In genomic region chr15:40098489-40099261, GRCh38 we compare ENCODE assay signal across 8 cellular contexts. TPM values are rescaled to one million over a fixed set of nuclear protein-coding genes. Genes with fewer than 3 reads are reported as not detected.
A peak's percentile ranks its signal among the peaks of the same experiment; 100 is the strongest.
DNase-seq lines count a peak whose midpoint lies in the region; ATAC-seq and TF ChIP-seq lines count a peak whose summit lies in the region.

No MANE protein-coding gene starts in this region.

- no peaks in the 10 kb centered on the region for H3K9me3 ChIP-seq in NT2/D1 (ENCODE audit: insufficient read depth, low read length)
- no peaks in the 10 kb centered on the region for H3K9me3 ChIP-seq in esophagus muscularis mucosa

- H3K4me1 ChIP-seq in NT2/D1 (ENCODE audit: insufficient read depth, insufficient read length) (peaks cover 16% of the 10 kb centered on the region), esophagus muscularis mucosa (peaks cover 93 to 99% (median 98%) of the 10 kb centered on the region in 4 donors)

- peaks cover 18 to 25% of the 10 kb centered on the region in 2 donors for H3K4me1 Mint-ChIP-seq in natural killer cell treated with Interleukin-12 subunit alpha and Interleukin-12 subunit beta and Interleukin-15 and Interleukin-18, amount 100 ng/mL, for 72 hours (ENCODE audit: low read depth in 2 of 2)

- H3K27me3 ChIP-seq in NT2/D1 (ENCODE audit: insufficient read depth, insufficient read length) (no peaks in the 10 kb centered on the region), esophagus muscularis mucosa (no peaks in the 10 kb centered on the region)

- peak; percentile 69 for DNase-seq in DMS153 (lab: John Stamatoyannopoulos, UW)
- DNase-seq in HT1080 (ENCODE audit: low read depth): peak; percentile 95
- no peak for DNase-seq in NT2/D1 (ENCODE audit: low read depth, low spot score)
- DNase-seq in activated T-cell treated with anti-CD3 and anti-CD28 coated beads for 4 hours: peak; percentile 46
- DNase-seq in esophagus muscularis mucosa (ENCODE audit: extremely low spot score): no peak
- DNase-seq in natural killer cell treated with Interleukin-12 subunit alpha and Interleukin-12 subunit beta and Interleukin-15 and Interleukin-18, amount 100 ng/mL, for 72 hours (ENCODE audit: low spot score): no peak
- DNase-seq in stromal cell of bone marrow (ENCODE audit: low read depth): peak; percentile 84

- ATAC-seq in GM21515 (IDR thresholded peaks at IDR 0.05; ENCODE audit: unreplicated experiment): peak; percentile 71
- ATAC-seq in natural killer cell treated with Interleukin-12 subunit alpha and Interleukin-12 subunit beta and Interleukin-15 and Interleukin-18, amount 100 ng/mL, for 72 hours: peak; percentile 87 to 95

- H3K4me3 Mint-ChIP-seq in natural killer cell treated with Interleukin-12 subunit alpha and Interleukin-12 subunit beta and Interleukin-15 and Interleukin-18, amount 100 ng/mL, for 72 hours: peak overlapping the region; percentile 58

- H3K4me3 ChIP-seq in NT2/D1 (ENCODE audit: insufficient read length, low read depth): no peak overlapping the region
- peak overlapping the region in 3 of 4 donors; percentile 20 to 36 (median 32) for H3K4me3 ChIP-seq in esophagus muscularis mucosa

- no peak for TF ChIP-seq EP300 in esophagus muscularis mucosa (IDR thresholded peaks at IDR 0.05)

- TF ChIP-seq CTCF in esophagus muscularis mucosa (IDR thresholded peaks at IDR 0.05): no peak

- peaks cover 0 to 3% of the 10 kb centered on the region in 2 donors for H3K27me3 Mint-ChIP-seq in natural killer cell treated with Interleukin-12 subunit alpha and Interleukin-12 subunit beta and Interleukin-15 and Interleukin-18, amount 100 ng/mL, for 72 hours

- peak overlapping the region; percentile 13 for H3K9ac ChIP-seq in NT2/D1 (ENCODE audit: insufficient read length, low read depth)

- TF ChIP-seq POLR2A in esophagus muscularis mucosa (IDR thresholded peaks at IDR 0.05; ENCODE audit: low read depth): no peak

- H3K27ac ChIP-seq in esophagus muscularis mucosa (replicated peaks in 1 of 4): peak overlapping the region; percentile 83 to 88 (median 85)

- no peaks in the 10 kb centered on the region for H3K9me3 Mint-ChIP-seq in natural killer cell treated with Interleukin-12 subunit alpha and Interleukin-12 subunit beta and Interleukin-15 and Interleukin-18, amount 100 ng/mL, for 72 hours

- intact Hi-C loops in esophagus muscularis mucosa (cut with DNase I): no loop called here

- 7% methylated on average over 10 of the region's 12 CpGs for WGBS in esophagus muscularis mucosa

- H3K27ac Mint-ChIP-seq in natural killer cell treated with Interleukin-12 subunit alpha and Interleukin-12 subunit beta and Interleukin-15 and Interleukin-18, amount 100 ng/mL, for 72 hours: peak overlapping the region; percentile 65 to 71

- peaks cover 14% of the 10 kb centered on the region for H3K36me3 ChIP-seq in NT2/D1 (ENCODE audit: insufficient read depth, insufficient read length, low read length)
- H3K36me3 ChIP-seq in esophagus muscularis mucosa: no peaks in the 10 kb centered on the region

- no peaks in the 10 kb centered on the region for H3K36me3 Mint-ChIP-seq in natural killer cell treated with Interleukin-12 subunit alpha and Interleukin-12 subunit beta and Interleukin-15 and Interleukin-18, amount 100 ng/mL, for 72 hours

RNA-seq across cellular contexts. Expression of gene BMF, which starts 10.0 kb away (rescaled TPM):
- total RNA-seq in HT1080 (2014; rRNA removed; shearing (Covaris generic)): 0.23 and 0.66 TPM in 2 replicates
- 0.77 and 1.9 TPM in 2 replicates for polyA plus RNA-seq in HT1080 (2015; cell fraction: cytosol; rRNA removed)
- 2.9 and 4.1 TPM in 2 replicates for polyA plus RNA-seq in HT1080 (2015; cell fraction: nucleus; rRNA removed)
- total RNA-seq in esophagus muscularis mucosa: 1 to 10 TPM; 4.6 to 8.3 (median 6.3) TPM
- total RNA-seq in natural killer cell treated with Interleukin-12 subunit alpha and Interleukin-12 subunit beta and Interleukin-15 and Interleukin-18, amount 100 ng/mL, for 72 hours: 1 to 10 TPM; 1.8 to 4.6 TPM

RNA-seq across cellular contexts. Expression of gene SRP14, which starts 59.7 kb away (rescaled TPM):
- total RNA-seq in HT1080 (2014; rRNA removed; shearing (Covaris generic)): 314 and 330 TPM in 2 replicates
- polyA plus RNA-seq in HT1080 (2015; cell fraction: cytosol; rRNA removed): 352 and 376 TPM in 2 replicates
- 166 and 170 TPM in 2 replicates for polyA plus RNA-seq in HT1080 (2015; cell fraction: nucleus; rRNA removed)
- 100 to 1,000 TPM; 262 to 412 (median 301) TPM for total RNA-seq in esophagus muscularis mucosa
- total RNA-seq in natural killer cell treated with Interleukin-12 subunit alpha and Interleukin-12 subunit beta and Interleukin-15 and Interleukin-18, amount 100 ng/mL, for 72 hours: 100 to 1,000 TPM in 1 of 2 donors, 10 to 100 TPM in 1; 92.6 to 137 TPM

Comparison
In these comparisons a context has a peak if more than half of its experiments do, and no peak if none do; other contexts are left out.
1. DNase-seq: peak in DMS153 (single experiment), HT1080 (single experiment), activated T-cell treated with anti-CD3 and anti-CD28 coated beads for 4 hours (single experiment) and stromal cell of bone marrow (single experiment); none in NT2/D1 (single experiment), esophagus muscularis mucosa (single experiment) and natural killer cell treated with Interleukin-12 subunit alpha and Interleukin-12 subunit beta and Interleukin-15 and Interleukin-18, amount 100 ng/mL, for 72 hours (single experiment).